ENCODE assay signal across 18 cellular contexts in the genomic region with DNA sequence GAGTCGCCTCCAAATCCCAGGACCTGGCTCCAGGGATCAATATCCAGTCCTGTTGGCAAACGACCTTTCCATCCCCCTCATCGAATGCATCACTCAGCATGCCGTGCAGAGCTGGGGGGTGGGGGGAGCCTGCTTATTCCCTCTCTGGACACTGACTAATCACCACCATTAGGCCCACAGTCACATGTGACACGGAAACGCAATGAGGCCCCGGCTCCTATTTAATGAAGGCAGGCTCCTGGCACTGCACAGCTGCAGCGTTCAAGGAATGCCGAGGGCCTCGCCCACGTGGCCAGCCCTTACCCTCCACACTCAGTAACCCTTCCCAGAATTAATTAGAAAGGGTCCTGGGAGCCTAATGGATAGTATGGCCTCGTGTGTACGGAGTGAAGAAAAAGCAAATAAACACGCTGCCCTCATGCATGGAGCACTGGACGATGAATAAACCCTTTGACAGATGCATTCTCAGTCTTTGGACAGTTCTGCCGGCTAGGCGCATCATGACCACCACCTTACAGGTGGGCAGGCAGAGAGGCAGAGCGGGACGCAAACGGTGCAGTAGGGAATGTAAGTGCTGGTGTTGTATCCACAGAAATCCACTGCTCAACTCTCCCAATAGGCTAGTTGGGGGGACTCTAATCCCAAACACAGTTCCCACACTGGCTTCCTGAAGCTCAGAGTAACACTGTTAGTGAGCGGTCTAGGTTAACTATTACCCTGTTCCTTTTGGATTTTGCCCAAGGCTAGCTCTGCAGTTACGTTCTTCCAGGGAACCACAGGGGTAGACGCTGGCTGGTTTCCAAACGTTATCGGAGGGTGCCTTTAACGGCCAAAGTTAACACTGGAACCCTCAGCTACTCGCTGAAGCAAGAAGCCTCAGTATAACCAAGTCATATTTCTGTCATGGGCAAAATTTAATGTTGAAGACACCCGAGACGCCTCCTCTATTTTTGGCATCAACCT.
"Had no signal": no experiment of that assay in that cellular context is flagged by ENCODE, and none has a peak within 500 bp of the region (broad histone marks: within the 10 kb centered on the region; RNA-seq: fewer than 3 reads in every experiment).

No MANE protein-coding gene starts in this region.

- H3K27me3 ChIP-seq: right atrium auricular region had no signal

- DNase-seq: activated naive CD4-positive, alpha-beta T cell; activated naive CD8-positive, alpha-beta T cell treated with anti-CD3 and anti-CD28 coated beads, Interleukin-2, amount 10 ng/mL, durations not matched to agents 7 days and 5 days; activated T-cell treated with anti-CD3 and anti-CD28 coated beads for 4 hours; dermis blood vessel endothelial cell; heart right ventricle; left lung; mammary epithelial cell; naive B cell; posterior cingulate gyrus; stimulated activated naive CD8-positive, alpha-beta T cell treated with anti-CD3 and anti-CD28 coated beads, Interleukin-15, amount 100 ng/mL, for 72 hours; SW 1271; T-helper 9 cell; upper lobe of right lung had no signal

- H3K4me3 ChIP-seq: breast epithelium, heart right ventricle, left lung, right atrium auricular region, smooth muscle cell, upper lobe of right lung had no signal

- H3K4me2 ChIP-seq: smooth muscle cell had no signal

- H3K27ac ChIP-seq: breast epithelium, epithelial cell of prostate, heart right ventricle, left lung, right atrium auricular region, upper lobe of right lung had no signal

- FAIRE-seq: frontal cortex had no signal

- H3K36me3 ChIP-seq: breast epithelium, heart right ventricle, left lung, right atrium auricular region, upper lobe of right lung had no signal

- H3K4me1 ChIP-seq: breast epithelium, heart right ventricle, left lung, right atrium auricular region, upper lobe of right lung had no signal

- H3K9me3 ChIP-seq: breast epithelium, heart right ventricle, left lung, right atrium auricular region, upper lobe of right lung had no signal
